In the genomic region with DNA sequence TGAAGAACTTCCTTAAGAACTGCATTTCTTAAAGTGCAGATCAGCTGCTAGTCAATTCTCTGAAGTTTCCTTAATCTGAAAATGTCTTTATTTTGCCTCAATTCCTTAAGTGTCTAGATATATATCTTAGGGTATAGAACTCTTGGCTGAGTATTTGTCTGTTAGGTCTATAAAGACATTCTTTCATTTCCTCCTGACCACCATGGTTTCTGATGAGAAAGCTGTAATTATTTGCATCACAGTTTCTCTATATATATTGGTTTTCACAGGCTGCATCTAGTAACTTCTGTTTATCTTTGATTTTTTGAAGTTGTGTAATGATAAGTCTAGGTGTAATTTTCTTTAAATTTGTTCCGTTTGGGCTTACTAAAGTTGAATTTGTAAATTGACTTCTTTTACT, we compare ENCODE assay signal across 17 cellular contexts. TPM values are rescaled to one million over a fixed set of nuclear protein-coding genes. Genes with fewer than 3 reads are reported as not detected.
DNase-seq lines count a peak whose midpoint lies in the region; ATAC-seq and TF ChIP-seq lines count a peak whose summit lies in the region.
"Had no signal": no experiment of that assay in that cellular context is flagged by ENCODE, and none has a peak within 500 bp of the region (broad histone marks: within the 10 kb centered on the region; RNA-seq: fewer than 3 reads in every experiment).

No MANE protein-coding gene starts in this region.

- H3K27me3 ChIP-seq in mammary epithelial cell (ENCODE audit: insufficient read depth, low read length) = no peaks in the 10 kb centered on the region

- dilution Hi-C loops in mammary epithelial cell (cut with HindIII; ENCODE audit: low sequenced_read_pairs) = no loop called here

- H3K27me3 Mint-ChIP-seq in MCF 10A (ENCODE audit: insufficient read depth, unreplicated experiment) = no peaks in the 10 kb centered on the region
- H3K27me3 Mint-ChIP-seq: type B pancreatic cell had no signal

- no peak overlapping the region for H2AFZ ChIP-seq in mammary epithelial cell (ENCODE audit: low read depth, low read length)

- no peak overlapping the region for H3K4me2 ChIP-seq in mammary epithelial cell (ENCODE audit: insufficient read depth, low read depth, low read length)

- no peaks in the 10 kb centered on the region for H3K9me3 ChIP-seq in mammary epithelial cell (replicated peaks; ENCODE audit: insufficient read depth, low read length)

- H3K9ac ChIP-seq in mammary epithelial cell (ENCODE audit: insufficient read depth, low read length) = no peak overlapping the region

- H3K9me3 Mint-ChIP-seq in MCF 10A (ENCODE audit: unreplicated experiment) = no peaks in the 10 kb centered on the region

- TF ChIP-seq POLR2A in lower leg skin (IDR thresholded peaks at IDR 0.05) = no peak

- DNase-seq in MCF 10A (ENCODE audit: unreplicated experiment) = no peak
- DNase-seq in mammary epithelial cell = no peak
- DNase-seq in posterior vena cava (ENCODE audit: low spot score) = no peak
- no peak for DNase-seq in lower leg skin (ENCODE audit: low spot score in 2 of 2)
- DNase-seq in NK-92 treated with Interleukin-12 subunit alpha and Interleukin-12 subunit beta, amount 100 ng/mL, for 24 hours (lab: John Stamatoyannopoulos, UW) = no peak
- no peak for DNase-seq in G401 (ENCODE audit: low spot score)
- DNase-seq: ACHN; Caco-2; dermis blood vessel endothelial cell; NCI-H1048; NCI-H748 treated with DMSO at 0.1 percent for 48 hours; SHP77 treated with DMSO at 0.1 percent for 48 hours; stimulated activated CD4-positive, alpha-beta T cell treated with anti-CD3 and anti-CD28 coated beads, Interleukin-15, amount 100 ng/mL, for 24 hours; stimulated activated CD8-positive, alpha-beta memory T cell treated with anti-CD3 and anti-CD28 coated beads, Interleukin-4, amount 100 ng/mL, for 48 hours had no signal

- peak overlapping the region; percentile 100 for H3K27ac Mint-ChIP-seq in MCF 10A (ENCODE audit: low read depth, unreplicated experiment)
- H3K27ac Mint-ChIP-seq: type B pancreatic cell had no signal

- ATAC-seq in HG02759 (IDR thresholded peaks at IDR 0.05; ENCODE audit: unreplicated experiment) (peak; percentile 65), HG03378 (IDR thresholded peaks at IDR 0.05; ENCODE audit: unreplicated experiment) (peak; percentile 84)

- no peaks in the 10 kb centered on the region for H3K36me3 ChIP-seq in mammary epithelial cell (ENCODE audit: insufficient read depth, low read length)

- POLR2A ChIA-PET in MCF 10A (lab: Yijun Ruan, JAX) = interaction anchor here (0.6 to 8.0 kb wide), 6 partner anchors 13 to 1925 kb away, joined by 3 to 130 read pairs (median 4); a partner anchor contains a TSS

- TF ChIP-seq CTCF in MCF 10A (IDR thresholded peaks at IDR 0.05; ENCODE audit: unreplicated experiment) (no peak), mammary epithelial cell (conservative IDR thresholded peaks at IDR 0.05 in 1 of 2, IDR thresholded peaks at IDR 0.05 in 1 of 2; ENCODE audit: extremely low read depth in 1 of 2, insufficient read depth in 1 of 2, low read depth in 1 of 2, low read length in 2 of 2) (no peak), lower leg skin (IDR thresholded peaks at IDR 0.05) (no peak)

- no peaks in the 10 kb centered on the region for H4K20me1 ChIP-seq in mammary epithelial cell (ENCODE audit: insufficient read depth, low read length)

- no peak overlapping the region for H3K4me3 ChIP-seq in mammary epithelial cell (replicated peaks in 1 of 3; ENCODE audit: insufficient read depth in 1 of 3, low read depth in 2 of 3, low read length in 3 of 3)
- H3K4me3 ChIP-seq in lower leg skin (ENCODE audit: low read depth, poor library complexity, severe bottlenecking) = no peak overlapping the region

- no peak overlapping the region for H3K27ac ChIP-seq in mammary epithelial cell (ENCODE audit: insufficient read depth, low read depth, low read length)

- CTCF ChIA-PET in MCF 10A (lab: Yijun Ruan, JAX) = interaction anchor here (0.6 to 0.8 kb wide), 2 partner anchors 12 to 18 kb away, joined by 3 to 4 read pairs; no protein-coding TSS in a partner anchor
- CTCF ChIA-PET in mammary epithelial cell (lab: Charles Lee; ENCODE audit: low non-redundant PET) = interaction anchor here (0.6 kb wide), 1 partner anchor 65 kb away, joined by 3 read pairs; no protein-coding TSS in a partner anchor

- intact Hi-C loops in MCF 10A (cut with micrococcal nuclease) (no loop called here), mammary epithelial cell (cut with micrococcal nuclease) (no loop called here), posterior vena cava (cut with DNase I) (loop anchor here in 1 of 2 donors (5.0 kb wide), 1 partner anchor 1211 kb away; no protein-coding TSS in a partner anchor), lower leg skin (cut with DNase I; ENCODE audit: low total_unique reads) (no loop called here)

- WGBS in mammary epithelial cell (ENCODE audit: low coverage, missing lambda C conversion rate) = 95% methylated on average over 1 of the region's 1 CpG
- WGBS in lower leg skin, 2 donors = 62 to 74% methylated on average over 1 of the region's 1 CpG

- no peaks in the 10 kb centered on the region for H3K36me3 Mint-ChIP-seq in MCF 10A (ENCODE audit: insufficient read depth, unreplicated experiment)

- no TSS peak for BruUV-seq in MCF 10A (replicated peaks; lab: Mats Ljungman, UMichigan)
- BruUV-seq in mammary epithelial cell (replicated peaks; lab: Mats Ljungman, UMichigan) = no TSS peak

- in situ Hi-C loops in mammary epithelial cell (cut with MboI; ENCODE audit: low sequenced_read_pairs in 2 of 2) (no loop called here), G401 (cut with HindIII; ENCODE audit: low sequenced_read_pairs) (no loop called here)

- no peak overlapping the region for H3K4me3 Mint-ChIP-seq in MCF 10A (ENCODE audit: unreplicated experiment)
- H3K4me3 Mint-ChIP-seq: type B pancreatic cell had no signal

- peaks cover 93% of the 10 kb centered on the region for H3K79me2 ChIP-seq in mammary epithelial cell (ENCODE audit: insufficient read depth, low read length)

- H3K4me1 Mint-ChIP-seq in MCF 10A (ENCODE audit: insufficient read depth, unreplicated experiment) = peaks cover 64% of the 10 kb centered on the region

- peaks cover 29% of the 10 kb centered on the region for H3K4me1 ChIP-seq in mammary epithelial cell (ENCODE audit: insufficient read depth, low read length)

RNA-seq across cellular contexts. Expression of a gene that starts 15.2 kb away (rescaled TPM):
- 66.0 and 81.6 TPM in 2 replicates for total RNA-seq in MCF 10A (2022)
- 100 to 1,000 TPM; 120 TPM for total RNA-seq in mammary epithelial cell
- polyA plus RNA-seq in mammary epithelial cell = 55.2 TPM
- 103 TPM for polyA minus RNA-seq in mammary epithelial cell
- total RNA-seq in posterior vena cava = 10 to 100 TPM; 13.3 to 13.7 TPM
- 10 to 100 TPM; 78.6 to 83.2 (median 80.7) TPM for total RNA-seq in lower leg skin
- 15.4 and 17.5 TPM in 2 replicates for total RNA-seq in G401 (2014; rRNA removed; shearing (Covaris generic))
